8 cellular contexts compared by ENCODE assay signal in genomic region chr17:81516439-81516838, GRCh38. TPM values are rescaled to one million over a fixed set of nuclear protein-coding genes. Genes with fewer than 3 reads are reported as not detected.
A peak's percentile ranks its signal among the peaks of the same experiment; 100 is the strongest.
DNase-seq lines count a peak whose midpoint lies in the region; ATAC-seq and TF ChIP-seq lines count a peak whose summit lies in the region.

No MANE protein-coding gene starts in this region.

- H3K4me1 Mint-ChIP-seq in activated naive CD4-positive, alpha-beta T cell treated with anti-CD3 and anti-CD28 coated beads, Interleukin-2, amount 50 U/mL, for 24 hours = peaks cover 5% of the 10 kb centered on the region
- H3K4me1 Mint-ChIP-seq in memory B cell = peaks cover 35% of the 10 kb centered on the region

- no peak for DNase-seq in activated naive CD4-positive, alpha-beta T cell treated with Interleukin-2 at 50 U/mL for 16 hours
- DNase-seq in astrocyte of the spinal cord (ENCODE audit: low read depth, low spot score) = no peak
- no peak for DNase-seq in memory B cell (ENCODE audit: low spot score in 2 of 2)
- peak; percentile 65 for DNase-seq in upper lobe of right lung
- DNase-seq in GM19238 (ENCODE audit: insufficient read length, low spot score) = no peak
- DNase-seq in amniotic stem cell (lab: John Stamatoyannopoulos, UW) = no peak

- ATAC-seq in memory B cell (ENCODE audit: low read depth) = no peak
- no peak for ATAC-seq in upper lobe of right lung
- ATAC-seq in GM18511 (IDR thresholded peaks at IDR 0.05; ENCODE audit: unreplicated experiment) = no peak

- intact Hi-C loops in upper lobe of right lung (cut with DNase I) = no loop called here

- H3K4me3 Mint-ChIP-seq in activated naive CD4-positive, alpha-beta T cell treated with anti-CD3 and anti-CD28 coated beads, Interleukin-2, amount 50 U/mL, for 24 hours = peak overlapping the region; percentile 26
- H3K4me3 Mint-ChIP-seq in memory B cell = peak overlapping the region; percentile 85

- no peaks in the 10 kb centered on the region for H3K9me3 Mint-ChIP-seq in activated naive CD4-positive, alpha-beta T cell treated with anti-CD3 and anti-CD28 coated beads, Interleukin-2, amount 50 U/mL, for 24 hours
- H3K9me3 Mint-ChIP-seq in memory B cell = no peaks in the 10 kb centered on the region

- no peaks in the 10 kb centered on the region for H3K27me3 Mint-ChIP-seq in activated naive CD4-positive, alpha-beta T cell treated with anti-CD3 and anti-CD28 coated beads, Interleukin-2, amount 50 U/mL, for 24 hours
- H3K27me3 Mint-ChIP-seq in memory B cell = no peaks in the 10 kb centered on the region

- in situ Hi-C loops in astrocyte of the spinal cord (cut with HindIII; ENCODE audit: low sequenced_read_pairs) = loop anchor here (10.0 kb wide), 1 partner anchor 112 kb away; no protein-coding TSS in a partner anchor

- no peak for TF ChIP-seq CTCF in astrocyte of the spinal cord (IDR thresholded peaks at IDR 0.05; ENCODE audit: low read depth, low read length)
- TF ChIP-seq CTCF in upper lobe of right lung (IDR thresholded peaks at IDR 0.05) = no peak

- H3K4me3 ChIP-seq in astrocyte of the spinal cord (ENCODE audit: low read depth, low read length) (peak overlapping the region; percentile 72), upper lobe of right lung (peak overlapping the region; percentile 94)

- H3K27ac Mint-ChIP-seq in activated naive CD4-positive, alpha-beta T cell treated with anti-CD3 and anti-CD28 coated beads, Interleukin-2, amount 50 U/mL, for 24 hours = no peak overlapping the region
- H3K27ac Mint-ChIP-seq in memory B cell = peak overlapping the region; percentile 95

- H3K4me1 ChIP-seq in upper lobe of right lung = peaks cover 50% of the 10 kb centered on the region

- H3K36me3 ChIP-seq in upper lobe of right lung = peaks cover 7% of the 10 kb centered on the region

- H3K36me3 Mint-ChIP-seq in activated naive CD4-positive, alpha-beta T cell treated with anti-CD3 and anti-CD28 coated beads, Interleukin-2, amount 50 U/mL, for 24 hours = peaks cover 8% of the 10 kb centered on the region
- H3K36me3 Mint-ChIP-seq in memory B cell = peaks cover 8% of the 10 kb centered on the region

- no peaks in the 10 kb centered on the region for H3K9me3 ChIP-seq in upper lobe of right lung

- H3K27me3 ChIP-seq in upper lobe of right lung = no peaks in the 10 kb centered on the region

- peak overlapping the region; percentile 98 for H3K27ac ChIP-seq in upper lobe of right lung

RNA-seq across cellular contexts. Expression of gene ACTG1, which starts 3.8 kb away (rescaled TPM):
- 2,193 TPM for total RNA-seq in upper lobe of right lung

RNA-seq across cellular contexts. Expression of gene FSCN2, which starts 11.7 kb away (rescaled TPM):
- total RNA-seq in upper lobe of right lung = 3.6 TPM

RNA-seq across cellular contexts. Expression of gene FAAP100, which starts 35.7 kb away (rescaled TPM):
- 27.3 TPM for total RNA-seq in upper lobe of right lung
